1 cellular context compared by ENCODE assay signal in genomic region chr11:123163621-123164020, GRCh38.
TF ChIP-seq lines count a peak whose summit lies in the region.

No MANE protein-coding gene starts in this region.

TF ChIP-seq in HepG2, 621 proteins besides CTCF, POLR2A, EP300 and RAD21:
- TF ChIP-seq RFXAP (CRISPR knock-in tag; IDR thresholded peaks at IDR 0.05; ENCODE audit: borderline replicate concordance): no peak
- TF ChIP-seq ZFP36L1 (CRISPR knock-in tag; IDR thresholded peaks at IDR 0.05): no peak
- no peak for TF ChIP-seq PHF8 (CRISPR knock-in tag; IDR thresholded peaks at IDR 0.05)
- TF ChIP-seq MIXL1 (CRISPR knock-in tag; IDR thresholded peaks at IDR 0.05): no peak
- no peak for TF ChIP-seq NAIF1 (CRISPR knock-in tag; IDR thresholded peaks at IDR 0.05; ENCODE audit: borderline replicate concordance)
- no peak for TF ChIP-seq MYC (CRISPR knock-in tag; IDR thresholded peaks at IDR 0.05; ENCODE audit: borderline replicate concordance)
- no peak for TF ChIP-seq ZNF709 (CRISPR knock-in tag; IDR thresholded peaks at IDR 0.05)
